ENCODE assay signal across 8 cellular contexts in genomic region chr1:40592107-40592773, GRCh38.
A peak's percentile ranks its signal among the peaks of the same experiment; 100 is the strongest.
DNase-seq lines count a peak whose midpoint lies in the region; ATAC-seq, FAIRE-seq and TF ChIP-seq lines count a peak whose summit lies in the region.

No MANE protein-coding gene starts in this region.

- no peak for FAIRE-seq in kidney (lab: Jason Lieb, UNC)

- no peaks in the 10 kb centered on the region for H3K4me1 Mint-ChIP-seq in glutamatergic neuron (ENCODE audit: low read depth, unreplicated experiment)

- H3K27me3 ChIP-seq in adrenal gland (no peaks in the 10 kb centered on the region), H7 (ENCODE audit: control insufficient read depth, insufficient read depth, low read length) (no peaks in the 10 kb centered on the region)

- no peak overlapping the region for H3K4me3 Mint-ChIP-seq in glutamatergic neuron (ENCODE audit: unreplicated experiment)

- no peak for ATAC-seq in HG03108 (IDR thresholded peaks at IDR 0.05; ENCODE audit: unreplicated experiment)

- H3K36me3 ChIP-seq in adrenal gland (replicated peaks in 1 of 2) (no peaks in the 10 kb centered on the region), kidney (ENCODE audit: control insufficient read depth in 1 of 2, insufficient read depth in 2 of 2, low read length in 2 of 2) (no peaks in the 10 kb centered on the region), H7 (replicated peaks; ENCODE audit: control insufficient read depth, insufficient read depth, low read length) (no peaks in the 10 kb centered on the region)

- H3K27ac Mint-ChIP-seq in glutamatergic neuron (ENCODE audit: unreplicated experiment) = no peak overlapping the region

- no peak for TF ChIP-seq POLR2A in adrenal gland (IDR thresholded peaks at IDR 0.05)

- H3K9me3 ChIP-seq in adrenal gland (replicated peaks in 1 of 3) (no peaks in the 10 kb centered on the region), kidney (ENCODE audit: control insufficient read depth in 1 of 2, low read length in 2 of 2) (no peaks in the 10 kb centered on the region)

- no peaks in the 10 kb centered on the region for H3K36me3 Mint-ChIP-seq in glutamatergic neuron (ENCODE audit: unreplicated experiment)

- H3K9ac ChIP-seq in kidney (ENCODE audit: low read length in 2 of 2) = no peak overlapping the region

- no peak overlapping the region for H3K4me3 ChIP-seq in adrenal gland
- no peak overlapping the region for H3K4me3 ChIP-seq in kidney (ENCODE audit: low read length in 2 of 2)
- H3K4me3 ChIP-seq in H7 (ENCODE audit: insufficient read depth, low read depth, low read length) = no peak overlapping the region

- 37 to 46% (median 42%) methylated on average over 6 of the region's 6 CpGs for WGBS in adrenal gland, 4 donors

- H3K27ac ChIP-seq in adrenal gland (no peak overlapping the region), kidney (ENCODE audit: low read depth in 2 of 2, low read length in 2 of 2) (no peak overlapping the region)

- TF ChIP-seq CTCF in adrenal gland (IDR thresholded peaks at IDR 0.05) (peak in 5 of 6 experiments; percentile 14 to 50 (median 36)), kidney (IDR thresholded peaks at IDR 0.05; ENCODE audit: borderline replicate concordance, extremely low read depth, insufficient read depth) (peak; percentile 35), glutamatergic neuron (IDR thresholded peaks at IDR 0.05; ENCODE audit: partially characterized antibody, unreplicated experiment) (no peak)

- peaks cover 3% of the 10 kb centered on the region for H3K27me3 Mint-ChIP-seq in glutamatergic neuron (ENCODE audit: unreplicated experiment)

- H3K4me1 ChIP-seq in adrenal gland (replicated peaks in 1 of 2) (no peaks in the 10 kb centered on the region), kidney (ENCODE audit: control insufficient read depth in 1 of 2, insufficient read depth in 1 of 2, low read depth in 1 of 2, low read length in 2 of 2) (no peaks in the 10 kb centered on the region)

- H3K9me3 Mint-ChIP-seq in glutamatergic neuron (ENCODE audit: unreplicated experiment) = peaks cover 4% of the 10 kb centered on the region

- DNase-seq in NOMO-1 (lab: John Stamatoyannopoulos, UW; ENCODE audit: unreplicated experiment in 2 of 2) (peak; percentile 12 to 68), NOMO-1 treated with dmso at 0.1 percent for 144 hours (lab: John Stamatoyannopoulos, UW; ENCODE audit: unreplicated experiment) (no peak), NCI-H1694 treated with DMSO at 0.1 percent for 48 hours (lab: John Stamatoyannopoulos, UW) (peak; percentile 2), adrenal gland (peak in 2 of 7 donors; percentile 19 to 53), kidney (no peak), H7 (no peak), glutamatergic neuron (no peak)

- intact Hi-C loops in adrenal gland (cut with DNase I) = no loop called here
- intact Hi-C loops in kidney (cut with DNase I) = no loop called here

Comparison
In these comparisons a context has a peak if more than half of its experiments do, and no peak if none do; other contexts are left out.
1. DNase-seq: peak in NOMO-1 (2 of 2) and NCI-H1694 treated with DMSO at 0.1 percent for 48 hours (single experiment); none in NOMO-1 treated with dmso at 0.1 percent for 144 hours (single experiment), kidney (single experiment), H7 (single experiment) and glutamatergic neuron (single experiment).